In genomic region chr9:127970401-127971313, GRCh38 we compare ENCODE assay signal across 8 cellular contexts. TPM values are rescaled to one million over a fixed set of nuclear protein-coding genes. Genes with fewer than 3 reads are reported as not detected.
A peak's percentile ranks its signal among the peaks of the same experiment; 100 is the strongest.
DNase-seq lines count a peak whose midpoint lies in the region; ATAC-seq and TF ChIP-seq lines count a peak whose summit lies in the region.

No MANE protein-coding gene starts in this region.

- H3K4me3 ChIP-seq in HCT116 (replicated peaks in 1 of 2; ENCODE audit: low read depth in 1 of 2, low read length in 2 of 2) (no peak overlapping the region), epithelial cell of esophagus (ENCODE audit: low read length) (no peak overlapping the region), SJCRH30 (no peak overlapping the region)

- H3K27ac ChIP-seq in HCT116 (ENCODE audit: low read depth, low read length) (peak overlapping the region; percentile 27; the same call in 1 of the 2 replicates), SJCRH30 (no peak overlapping the region)

- ATAC-seq in GM18502 (IDR thresholded peaks at IDR 0.05; ENCODE audit: poor library complexity, unreplicated experiment) (peak; percentile 76), HCT116 (no peak)

- intact Hi-C loops in HCT116 (cut with micrococcal nuclease), result no loop called here

- no peaks in the 10 kb centered on the region for H4K20me1 ChIP-seq in HCT116 (ENCODE audit: insufficient read depth)

- POLR2A ChIA-PET in HCT116 (lab: Charles Lee), result no interaction called here

- no peaks in the 10 kb centered on the region for H3K9me2 ChIP-seq in HCT116 (ENCODE audit: insufficient read depth)

- no peak for TF ChIP-seq POLR2A in HCT116 (IDR thresholded peaks at IDR 0.05; ENCODE audit: borderline replicate concordance, extremely low read depth, insufficient read depth, insufficient read length)

- H3K4me1 ChIP-seq in HCT116 (ENCODE audit: control insufficient read depth in 1 of 2, insufficient read depth in 2 of 2, low read length in 2 of 2), result peaks cover 67 to 76% of the 10 kb centered on the region in 2 experiments
- peaks cover 13% of the 10 kb centered on the region for H3K4me1 ChIP-seq in SJCRH30

- H2AFZ ChIP-seq in HCT116 (ENCODE audit: low read depth, low read length, poor library complexity, severe bottlenecking), result no peak overlapping the region

- H3K9me3 ChIP-seq in HCT116 (ENCODE audit: control insufficient read depth in 1 of 2, insufficient read depth in 1 of 2, low read depth in 1 of 2, low read length in 2 of 2) (no peaks in the 10 kb centered on the region), SJCRH30 (replicated peaks) (no peaks in the 10 kb centered on the region)

- TF ChIP-seq CTCF in HCT116 (IDR thresholded peaks at IDR 0.05 in 2 of 3, conservative IDR thresholded peaks at IDR 0.05 in 1 of 3; ENCODE audit: borderline replicate concordance in 1 of 3, insufficient read depth in 1 of 3, low read depth in 2 of 3, low read length in 2 of 3) (no peak), epithelial cell of esophagus (IDR thresholded peaks at IDR 0.05; ENCODE audit: insufficient read depth, low read depth, low read length, missing control alignments) (no peak)

- no peaks in the 10 kb centered on the region for H3K36me3 ChIP-seq in HCT116 (ENCODE audit: control insufficient read depth in 1 of 2, insufficient read depth in 2 of 2, low read length in 2 of 2)
- H3K36me3 ChIP-seq in SJCRH30, result no peaks in the 10 kb centered on the region

- H3K4me2 ChIP-seq in HCT116 (ENCODE audit: low read length), result peak overlapping the region; percentile 25

- TF ChIP-seq RAD21 in HCT116 (IDR thresholded peaks at IDR 0.05; ENCODE audit: low read depth), result no peak

- H3K9ac ChIP-seq in HCT116 (ENCODE audit: low read length), result peak overlapping the region; percentile 22; the same call in 1 of the 2 replicates

- peaks cover 96% of the 10 kb centered on the region for H3K79me2 ChIP-seq in HCT116 (ENCODE audit: insufficient read depth, low read length)

- no peak for DNase-seq in HCT116 (ENCODE audit: low read depth, low spot score)
- peak; percentile 72 for DNase-seq in NCI-H128 (lab: John Stamatoyannopoulos, UW; ENCODE audit: unreplicated experiment)
- peak; percentile 82 for DNase-seq in activated CD4-positive, alpha-beta T cell treated with anti-CD3 and anti-CD28 coated beads for 48 hours
- peak; percentile 89 for DNase-seq in epithelial cell of esophagus (ENCODE audit: low read depth)
- peak in 2 of 3 experiments; percentile 31 to 34 for DNase-seq in stimulated activated CD4-positive, alpha-beta T cell treated with anti-CD3 and anti-CD28 coated beads, TNF-alpha, amount 100 ng/mL, for 4 hours (ENCODE audit: low read depth in 3 of 3)
- DNase-seq in SJCRH30, result no peak
- no peak for DNase-seq in NCI-H226

- BruUV-seq in HCT116 (replicated peaks; lab: Mats Ljungman, UMichigan), result no TSS peak

- H3K27me3 ChIP-seq in HCT116 (ENCODE audit: insufficient read depth, low read length), result no peaks in the 10 kb centered on the region
- H3K27me3 ChIP-seq in SJCRH30, result no peaks in the 10 kb centered on the region

- RAD21 ChIA-PET in HCT116 (lab: Charles Lee; ENCODE audit: low non-redundant PET in 1 of 2, low total read pairs in 2 of 2, uncharacterized antibody in 2 of 2, unreplicated experiment in 2 of 2), result interaction anchor here in 1 of 2 experiments (0.7 kb wide), 1 partner anchor 15 kb away, joined by 3 read pairs; no protein-coding TSS in a partner anchor

- CTCF ChIA-PET in HCT116 (lab: Charles Lee), result interaction anchor here (0.8 to 2.0 kb wide), 2 partner anchors 28 to 147 kb away, joined by 3 to 4 read pairs; no protein-coding TSS in a partner anchor

TF ChIP-seq in HCT116, 20 proteins besides CTCF, POLR2A, EP300 and RAD21:
- no peak for TF ChIP-seq JUND (IDR thresholded peaks at IDR 0.05)
- TF ChIP-seq ZNF274 (IDR thresholded peaks at IDR 0.05; ENCODE audit: low read depth, low read length), result no peak
- no peak for TF ChIP-seq ZFX (IDR thresholded peaks at IDR 0.05)
- TF ChIP-seq CBX3 (IDR thresholded peaks at IDR 0.05; ENCODE audit: low read depth), result no peak
- TF ChIP-seq ZBTB33 (IDR thresholded peaks at IDR 0.05; ENCODE audit: extremely low read depth, insufficient replicate concordance, low read length), result no peak
- no peak for TF ChIP-seq REST (IDR thresholded peaks at IDR 0.05; ENCODE audit: low read depth)
- TF ChIP-seq SP1 (IDR thresholded peaks at IDR 0.05; ENCODE audit: low read depth), result no peak
- TF ChIP-seq SIN3A (IDR thresholded peaks at IDR 0.05; ENCODE audit: low read depth), result no peak
- no peak for TF ChIP-seq SRF (IDR thresholded peaks at IDR 0.05; ENCODE audit: low read depth)
- no peak for TF ChIP-seq ELF1 (IDR thresholded peaks at IDR 0.05; ENCODE audit: borderline replicate concordance, low read depth)

RNA-seq across cellular contexts. Expression of gene EEIG1, which starts 10.1 kb away (rescaled TPM):
- total RNA-seq in HCT116 (2021; ENCODE audit: unreplicated experiment), result 44.2 TPM
- polyA plus RNA-seq in HCT116 (2012), result 28.1 and 33.1 TPM in 2 replicates
- 4.0 and 5.0 TPM in 2 replicates for total RNA-seq in SJCRH30 (2014; rRNA removed; shearing (Covaris generic))

RNA-seq across cellular contexts. Expression of gene DPM2, which starts 33.0 kb away (rescaled TPM):
- total RNA-seq in HCT116 (2021; ENCODE audit: unreplicated experiment), result 54.6 TPM
- 58.0 and 62.6 TPM in 2 replicates for polyA plus RNA-seq in HCT116 (2012)
- total RNA-seq in SJCRH30 (2014; rRNA removed; shearing (Covaris generic)), result 44.7 and 46.4 TPM in 2 replicates

RNA-seq across cellular contexts. Expression of gene PIP5KL1, which starts 40.1 kb away (rescaled TPM):
- 37.6 TPM for total RNA-seq in HCT116 (2021; ENCODE audit: unreplicated experiment)
- polyA plus RNA-seq in HCT116 (2012), result 35.7 and 36.0 TPM in 2 replicates
- total RNA-seq in SJCRH30 (2014; rRNA removed; shearing (Covaris generic)), result 0.20 and 0.51 TPM in 2 replicates

RNA-seq across cellular contexts. Expression of gene ST6GALNAC4, which starts 53.8 kb away (rescaled TPM):
- total RNA-seq in HCT116 (2021; ENCODE audit: unreplicated experiment), result 49.4 TPM
- 45.7 and 58.2 TPM in 2 replicates for polyA plus RNA-seq in HCT116 (2012)
- 19.6 and 24.3 TPM in 2 replicates for total RNA-seq in SJCRH30 (2014; rRNA removed; shearing (Covaris generic))

Comparison
In these comparisons a context has a peak if more than half of its experiments do, and no peak if none do; other contexts are left out.
1. DNase-seq: peak in NCI-H128 (single experiment), activated CD4-positive, alpha-beta T cell treated with anti-CD3 and anti-CD28 coated beads for 48 hours (single experiment), epithelial cell of esophagus (single experiment) and stimulated activated CD4-positive, alpha-beta T cell treated with anti-CD3 and anti-CD28 coated beads, TNF-alpha, amount 100 ng/mL, for 4 hours (2 of 3); none in HCT116 (single experiment), SJCRH30 (0 of 2) and NCI-H226 (single experiment).
2. RNA of gene PIP5KL1, which starts 40.1 kb away (total RNA-seq): 37.6 TPM in HCT116 (single experiment); 0.20 to 0.51 TPM in SJCRH30; every median in the first group is over 10 times any median in the second.